Comparison of ENCODE assay signal across 8 cellular contexts in genomic region chr1:203797216-203797615, GRCh38. TPM values are rescaled to one million over a fixed set of nuclear protein-coding genes. Genes with fewer than 3 reads are reported as not detected.
DNase-seq lines count a peak whose midpoint lies in the region; ATAC-seq and TF ChIP-seq lines count a peak whose summit lies in the region.

No MANE protein-coding gene starts in this region.

- H3K27me3 ChIP-seq in right lobe of liver: no peaks in the 10 kb centered on the region
- no peaks in the 10 kb centered on the region for H3K27me3 ChIP-seq in transverse colon

- H3K4me1 Mint-ChIP-seq in activated naive CD4-positive, alpha-beta T cell treated with anti-CD3 and anti-CD28 coated beads, Interleukin-2, amount 10 ng/mL, durations not matched to agents 7 days and 5 days: peaks cover 55% of the 10 kb centered on the region
- H3K4me1 Mint-ChIP-seq in activated naive CD8-positive, alpha-beta T cell treated with anti-CD3 and anti-CD28 coated beads, Interleukin-2, amount 10 ng/mL, durations not matched to agents 7 days and 5 days: peaks cover 41% of the 10 kb centered on the region

- no peaks in the 10 kb centered on the region for H3K27me3 Mint-ChIP-seq in activated naive CD4-positive, alpha-beta T cell treated with anti-CD3 and anti-CD28 coated beads, Interleukin-2, amount 10 ng/mL, durations not matched to agents 7 days and 5 days
- H3K27me3 Mint-ChIP-seq in activated naive CD8-positive, alpha-beta T cell treated with anti-CD3 and anti-CD28 coated beads, Interleukin-2, amount 10 ng/mL, durations not matched to agents 7 days and 5 days: no peaks in the 10 kb centered on the region

- POLR2A ChIA-PET in activated naive CD8-positive, alpha-beta T cell treated with anti-CD3 and anti-CD28 coated beads, Interleukin-2, amount 10 ng/mL, durations not matched to agents 7 days and 5 days (lab: Charles Lee): no interaction called here

- DNase-seq in activated naive CD4-positive, alpha-beta T cell treated with anti-CD3 and anti-CD28 coated beads, Interleukin-2, amount 10 ng/mL, durations not matched to agents 7 days and 5 days: no peak
- no peak for DNase-seq in activated naive CD4-positive, alpha-beta T cell treated with anti-CD3 and anti-CD28 coated beads, Interleukin-2, amount 50 U/mL, for 16 hours
- no peak for DNase-seq in activated naive CD8-positive, alpha-beta T cell treated with anti-CD3 and anti-CD28 coated beads, Interleukin-2, amount 10 ng/mL, durations not matched to agents 7 days and 5 days
- DNase-seq in right lobe of liver (no peak), transverse colon (no peak), HuH-7.5 (ENCODE audit: low spot score) (no peak), HT-29 (ENCODE audit: low spot score) (no peak)

- no peak overlapping the region for H3K27ac ChIP-seq in right lobe of liver
- peak overlapping the region; percentile 95 to 99 (median 97) for H3K27ac ChIP-seq in transverse colon

- intact Hi-C loops in right lobe of liver (cut with DNase I) (no loop called here), transverse colon (cut with DNase I; ENCODE audit: low total_unique reads) (loop anchor here (10.0 kb wide), 1 partner anchor 292 kb away; no protein-coding TSS in a partner anchor)

- 75% methylated on average over 2 of the region's 2 CpGs for WGBS in right lobe of liver (ENCODE audit: insufficient coverage, low coverage, low lambda C conversion rate, missing lambda C conversion rate)
- 74 to 75% methylated on average over 1 to 2 of the region's 2 CpGs for WGBS in transverse colon (ENCODE audit: low coverage in 1 of 2), 2 donors

- in situ Hi-C loops in transverse colon (cut with MboI; ENCODE audit: low pct_ligation_motif_present in 1 of 4, low pct_unique_long_range_greater_than_20kb in 1 of 4, low sequenced_read_pairs in 3 of 4): no loop called here

- CTCF ChIA-PET in activated naive CD4-positive, alpha-beta T cell treated with anti-CD3 and anti-CD28 coated beads, Interleukin-2, amount 10 ng/mL, durations not matched to agents 7 days and 5 days (lab: Charles Lee): no interaction called here

- H3K36me3 Mint-ChIP-seq in activated naive CD4-positive, alpha-beta T cell treated with anti-CD3 and anti-CD28 coated beads, Interleukin-2, amount 10 ng/mL, durations not matched to agents 7 days and 5 days: peaks cover 43% of the 10 kb centered on the region
- H3K36me3 Mint-ChIP-seq in activated naive CD8-positive, alpha-beta T cell treated with anti-CD3 and anti-CD28 coated beads, Interleukin-2, amount 10 ng/mL, durations not matched to agents 7 days and 5 days: peaks cover 45% of the 10 kb centered on the region

- no peak for TF ChIP-seq CTCF in right lobe of liver (IDR thresholded peaks at IDR 0.05)
- no peak for TF ChIP-seq CTCF in transverse colon (IDR thresholded peaks at IDR 0.05)

- H3K4me3 ChIP-seq in right lobe of liver (peak overlapping the region in 2 of 3 donors; percentile 68 to 86), transverse colon (peak overlapping the region in 2 of 4 donors; percentile 82 to 92)

- H3K9me3 Mint-ChIP-seq in activated naive CD4-positive, alpha-beta T cell treated with anti-CD3 and anti-CD28 coated beads, Interleukin-2, amount 10 ng/mL, durations not matched to agents 7 days and 5 days: no peaks in the 10 kb centered on the region
- H3K9me3 Mint-ChIP-seq in activated naive CD8-positive, alpha-beta T cell treated with anti-CD3 and anti-CD28 coated beads, Interleukin-2, amount 10 ng/mL, durations not matched to agents 7 days and 5 days: peaks cover 4% of the 10 kb centered on the region

- H3K9me3 ChIP-seq in right lobe of liver (no peaks in the 10 kb centered on the region), transverse colon (no peaks in the 10 kb centered on the region)

- H3K36me3 ChIP-seq in right lobe of liver (no peaks in the 10 kb centered on the region), transverse colon (no peaks in the 10 kb centered on the region)

- TF ChIP-seq POLR2A in right lobe of liver (IDR thresholded peaks at IDR 0.05) (no peak), transverse colon (IDR thresholded peaks at IDR 0.05) (no peak)

- peak overlapping the region; percentile 92 for H3K4me3 Mint-ChIP-seq in activated naive CD4-positive, alpha-beta T cell treated with anti-CD3 and anti-CD28 coated beads, Interleukin-2, amount 10 ng/mL, durations not matched to agents 7 days and 5 days
- H3K4me3 Mint-ChIP-seq in activated naive CD8-positive, alpha-beta T cell treated with anti-CD3 and anti-CD28 coated beads, Interleukin-2, amount 10 ng/mL, durations not matched to agents 7 days and 5 days: peak overlapping the region; percentile 99

- TF ChIP-seq EP300 in transverse colon (IDR thresholded peaks at IDR 0.05; ENCODE audit: low read depth): no peak

- H3K4me1 ChIP-seq in right lobe of liver (peaks cover 0 to 33% (median 4%) of the 10 kb centered on the region in 4 donors), transverse colon (peaks cover 30 to 62% (median 40%) of the 10 kb centered on the region in 4 donors)

- peak overlapping the region; percentile 30 for H3K27ac Mint-ChIP-seq in activated naive CD4-positive, alpha-beta T cell treated with anti-CD3 and anti-CD28 coated beads, Interleukin-2, amount 10 ng/mL, durations not matched to agents 7 days and 5 days
- H3K27ac Mint-ChIP-seq in activated naive CD8-positive, alpha-beta T cell treated with anti-CD3 and anti-CD28 coated beads, Interleukin-2, amount 10 ng/mL, durations not matched to agents 7 days and 5 days: no peak overlapping the region

- ATAC-seq in activated naive CD8-positive, alpha-beta T cell treated with anti-CD3 and anti-CD28 coated beads, Interleukin-2, amount 10 ng/mL, durations not matched to agents 7 days and 5 days (ENCODE audit: low read depth): no peak
- ATAC-seq in right lobe of liver (no peak), HG03045 (IDR thresholded peaks at IDR 0.05; ENCODE audit: unreplicated experiment) (no peak)

RNA-seq across cellular contexts. Expression of gene ZBED6, which starts 1.8 kb away (rescaled TPM):
- 10 to 100 TPM; 20.7 to 21.8 TPM for total RNA-seq in activated naive CD8-positive, alpha-beta T cell treated with anti-CD3 and anti-CD28 coated beads, Interleukin-2, amount 10 ng/mL, durations not matched to agents 7 days and 5 days
- 10 to 100 TPM; 11.8 to 24.1 (median 17.5) TPM for total RNA-seq in right lobe of liver
- total RNA-seq in transverse colon: 10 to 100 TPM; 12.7 to 29.7 (median 23.6) TPM
- 7.6 and 8.3 TPM in 2 replicates for total RNA-seq in HT-29 (2014; rRNA removed; shearing (Covaris generic))

RNA-seq across cellular contexts. Expression of gene ZC3H11A, which starts 1.8 kb away (rescaled TPM):
- total RNA-seq in activated naive CD8-positive, alpha-beta T cell treated with anti-CD3 and anti-CD28 coated beads, Interleukin-2, amount 10 ng/mL, durations not matched to agents 7 days and 5 days: 100 to 1,000 TPM; 111 to 114 TPM
- total RNA-seq in right lobe of liver (10 to 100 TPM; 22.8 to 47.7 (median 31.8) TPM), transverse colon (100 to 1,000 TPM in 2 of 4 donors, 10 to 100 TPM in 2; 38.5 to 120 (median 99.0) TPM)
- total RNA-seq in HT-29 (2014; rRNA removed; shearing (Covaris generic)): 47.9 and 55.5 TPM in 2 replicates

RNA-seq across cellular contexts. Expression of gene LAX1, which starts 32.2 kb away (rescaled TPM):
- total RNA-seq in activated naive CD8-positive, alpha-beta T cell treated with anti-CD3 and anti-CD28 coated beads, Interleukin-2, amount 10 ng/mL, durations not matched to agents 7 days and 5 days: 10 to 100 TPM; 26.3 to 28.4 TPM
- total RNA-seq in right lobe of liver (under 1 TPM; 0.06 to 0.47 (median 0.30) TPM), transverse colon (1 to 10 TPM in 2 of 4 donors, not detected in 2; 1.2 to 5.4 TPM)
- not detected in 2 replicates for total RNA-seq in HT-29 (2014; rRNA removed; shearing (Covaris generic))

Comparison
In these comparisons a context has a peak if more than half of its experiments do, and no peak if none do; other contexts are left out.
1. H3K27ac ChIP-seq: peak in transverse colon (4 of 4); none in right lobe of liver (0 of 3).
2. RNA of gene LAX1, which starts 32.2 kb away (total RNA-seq): 26.3 to 28.4 TPM in activated naive CD8-positive, alpha-beta T cell treated with anti-CD3 and anti-CD28 coated beads, Interleukin-2, amount 10 ng/mL, durations not matched to agents 7 days and 5 days; 1.2 to 5.4 TPM in transverse colon, 0.06 to 0.47 TPM in right lobe of liver and not detected in HT-29; every median in the first group is over 4 times any median in the second.